9 cellular contexts compared by ENCODE assay signal in genomic region chr14:60331201-60332045, GRCh38.
A peak's percentile ranks its signal among the peaks of the same experiment; 100 is the strongest.
DNase-seq lines count a peak whose midpoint lies in the region; ATAC-seq and TF ChIP-seq lines count a peak whose summit lies in the region.
"Had no signal": no experiment of that assay in that cellular context is flagged by ENCODE, and none has a peak within 500 bp of the region (broad histone marks: within the 10 kb centered on the region; RNA-seq: fewer than 3 reads in every experiment).

No MANE protein-coding gene starts in this region.

- WGBS in ectodermal cell, 2 experiments: 38% methylated on average over 24 of the region's 24 CpGs

- peak overlapping the region; percentile 76 for H3K4me3 Mint-ChIP-seq in mesothelial cell of epicardium

- TF ChIP-seq POLR2A in GM19193 (IDR thresholded peaks at IDR 0.05; ENCODE audit: extremely low read depth, insufficient read depth, insufficient read length): peak; percentile 61

- no peak overlapping the region for H3K27ac ChIP-seq in ectodermal cell (ENCODE audit: insufficient read depth, low read depth, low read length, poor library complexity, severe bottlenecking)
- H3K27ac ChIP-seq: epithelial cell of prostate had no signal

- peaks cover 5% of the 10 kb centered on the region for H3K4me1 ChIP-seq in ectodermal cell (ENCODE audit: control insufficient read depth, insufficient read depth, low read length)

- peaks cover 39% of the 10 kb centered on the region for H3K27me3 ChIP-seq in ectodermal cell (ENCODE audit: control insufficient read depth, insufficient read depth, low read length, poor library complexity, severe bottlenecking)

- peaks cover 58% of the 10 kb centered on the region for H3K27me3 Mint-ChIP-seq in mesothelial cell of epicardium (ENCODE audit: low read depth)

- ATAC-seq in HG03432 (IDR thresholded peaks at IDR 0.05; ENCODE audit: unreplicated experiment): peak; percentile 74

- H3K27ac Mint-ChIP-seq in mesothelial cell of epicardium: no peak overlapping the region

- H3K4me1 Mint-ChIP-seq in mesothelial cell of epicardium: peaks cover 13% of the 10 kb centered on the region

- peak overlapping the region; percentile 14 for H3K4me3 ChIP-seq in ectodermal cell (ENCODE audit: insufficient read depth, low read depth, low read length)

- H3K36me3 Mint-ChIP-seq in mesothelial cell of epicardium: no peaks in the 10 kb centered on the region

- H3K9me3 Mint-ChIP-seq in mesothelial cell of epicardium: no peaks in the 10 kb centered on the region

- H3K9me3 ChIP-seq in ectodermal cell (ENCODE audit: control insufficient read depth, low read length): no peaks in the 10 kb centered on the region

- no peaks in the 10 kb centered on the region for H3K36me3 ChIP-seq in ectodermal cell (ENCODE audit: control insufficient read depth, insufficient read depth, low read length)

- TF ChIP-seq CTCF in mesothelial cell of epicardium (IDR thresholded peaks at IDR 0.05; ENCODE audit: unreplicated experiment): peak; percentile 86

- DNase-seq in C1 segment of cervical spinal cord (lab: John Stamatoyannopoulos, UW) (peak in 11 of 14 donors; percentile 25 to 68 (median 42)), NCI-H446 treated with DMSO at 0.1 percent for 48 hours (lab: John Stamatoyannopoulos, UW) (peak; percentile 13), mesothelial cell of epicardium (ENCODE audit: low spot score in 2 of 2, unreplicated experiment in 2 of 2) (peak in 1 of 2 experiments; percentile 78)
- peak; percentile 75 for DNase-seq in activated CD4-positive, alpha-beta T cell treated with anti-CD3 and anti-CD28 coated beads, Interleukin-2, amount 50 U/mL, for 1 hour
- DNase-seq in stimulated activated CD8-positive, alpha-beta memory T cell treated with anti-CD3 and anti-CD28 coated beads, Interleukin-15, amount 100 ng/mL, for 4 hours (ENCODE audit: low read depth in 2 of 2): peak; percentile 39 to 59
